ENCODE assay signal across 1 cellular context in the genomic region with DNA sequence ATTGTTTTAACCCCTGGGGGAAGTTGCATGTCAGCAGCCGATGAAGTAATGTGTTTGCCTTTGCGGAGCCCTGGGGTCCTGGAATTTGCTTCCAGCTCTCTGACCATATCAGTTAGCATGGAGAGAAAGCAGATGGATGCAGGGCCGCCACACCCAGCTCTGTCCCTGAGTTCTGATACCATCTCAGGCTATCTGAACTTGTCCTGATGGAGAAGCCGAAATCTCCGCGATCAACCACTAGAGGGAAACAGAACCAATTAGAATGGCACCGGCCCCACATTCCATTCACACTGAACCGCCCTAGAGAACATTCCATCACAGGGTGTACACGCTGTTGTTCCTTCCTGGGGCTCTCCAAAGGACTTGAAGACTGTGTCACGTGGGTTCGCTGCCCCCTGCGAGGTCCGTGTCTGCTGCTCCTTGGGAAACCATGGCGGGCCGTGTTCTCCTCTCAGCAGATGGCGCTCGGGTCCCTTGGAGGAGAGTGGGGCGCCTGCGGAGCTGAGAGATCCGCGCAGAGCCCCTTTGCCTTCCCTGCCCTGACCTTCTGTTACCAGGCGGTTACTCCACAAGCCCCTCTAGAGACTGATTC.
TF ChIP-seq lines count a peak whose summit lies in the region.

No MANE protein-coding gene starts in this region.

TF ChIP-seq in HepG2, 621 proteins besides CTCF, POLR2A, EP300 and RAD21 (continued from another document and continues in another):
- TF ChIP-seq SATB2 (CRISPR knock-in tag; IDR thresholded peaks at IDR 0.05) (no peak), ZNF556 (CRISPR knock-in tag; IDR thresholded peaks at IDR 0.05; ENCODE audit: borderline replicate concordance) (0 out of 2 replicates have a peak, but pooled peaks have one; percentile 32), EED (CRISPR knock-in tag; IDR thresholded peaks at IDR 0.05) (peak; percentile 38; the same call in 1 of the 2 replicates), ZBTB1 (CRISPR knock-in tag; IDR thresholded peaks at IDR 0.05; ENCODE audit: borderline replicate concordance) (no peak), ATF1 (CRISPR knock-in tag; IDR thresholded peaks at IDR 0.05) (no peak), ATAD3A (CRISPR knock-in tag; IDR thresholded peaks at IDR 0.05) (no peak), ZNF431 (CRISPR knock-in tag; IDR thresholded peaks at IDR 0.05; ENCODE audit: borderline replicate concordance, low read depth) (no peak), ARID2 (CRISPR knock-in tag; IDR thresholded peaks at IDR 0.05; ENCODE audit: borderline replicate concordance) (no peak), RXRB (CRISPR knock-in tag; IDR thresholded peaks at IDR 0.05; ENCODE audit: borderline replicate concordance) (0 out of 2 replicates have a peak, but pooled peaks have one; percentile 13), ZZZ3 (CRISPR knock-in tag; IDR thresholded peaks at IDR 0.05; ENCODE audit: borderline replicate concordance) (no peak), ATF7 (IDR thresholded peaks at IDR 0.05) (no peak), ATF7 (CRISPR knock-in tag; IDR thresholded peaks at IDR 0.05) (no peak), CBX1 (IDR thresholded peaks at IDR 0.05; ENCODE audit: low read depth) (no peak), HNRNPL (IDR thresholded peaks at IDR 0.05; ENCODE audit: low read depth, low read length) (no peak), SMARCC2 (IDR thresholded peaks at IDR 0.05) (no peak), ZBTB10 (CRISPR knock-in tag; IDR thresholded peaks at IDR 0.05; ENCODE audit: borderline replicate concordance) (no peak), ZBTB38 (CRISPR knock-in tag; IDR thresholded peaks at IDR 0.05) (peak; percentile 54), CAMTA2 (CRISPR knock-in tag; IDR thresholded peaks at IDR 0.05; ENCODE audit: borderline replicate concordance) (no peak), HNRNPH1 (optimal IDR thresholded peaks at IDR 0.05; ENCODE audit: low read depth, low read length) (no peak), ZNF354B (CRISPR knock-in tag; IDR thresholded peaks at IDR 0.05) (no peak), ZNF816 (CRISPR knock-in tag; IDR thresholded peaks at IDR 0.05; ENCODE audit: borderline replicate concordance) (no peak), ZNF331 (CRISPR knock-in tag; IDR thresholded peaks at IDR 0.05) (no peak), KLF9 (CRISPR knock-in tag; IDR thresholded peaks at IDR 0.05; ENCODE audit: low read depth) (no peak), RERE (CRISPR knock-in tag; IDR thresholded peaks at IDR 0.05; ENCODE audit: low read depth) (no peak), ELF3 (CRISPR knock-in tag; IDR thresholded peaks at IDR 0.05) (peak; percentile 21; the same call in 1 of the 2 replicates), NFKB2 (CRISPR knock-in tag; IDR thresholded peaks at IDR 0.05; ENCODE audit: borderline replicate concordance) (no peak), NFE2L1 (CRISPR knock-in tag; IDR thresholded peaks at IDR 0.05; ENCODE audit: borderline replicate concordance) (no peak), ZNF12 (CRISPR knock-in tag; IDR thresholded peaks at IDR 0.05) (no peak), POGZ (CRISPR knock-in tag; IDR thresholded peaks at IDR 0.05) (no peak), PHF20 (CRISPR knock-in tag; IDR thresholded peaks at IDR 0.05) (no peak), ZNF75D (CRISPR knock-in tag; IDR thresholded peaks at IDR 0.05; ENCODE audit: borderline replicate concordance) (no peak), KDM6A (CRISPR knock-in tag; IDR thresholded peaks at IDR 0.05; ENCODE audit: low read depth) (no peak), YEATS4 (CRISPR knock-in tag; IDR thresholded peaks at IDR 0.05; ENCODE audit: borderline replicate concordance) (no peak), KAT7 (CRISPR knock-in tag; IDR thresholded peaks at IDR 0.05; ENCODE audit: borderline replicate concordance) (no peak), EZH2 (conservative IDR thresholded peaks at IDR 0.05; ENCODE audit: low read depth, low read length) (no peak), ZBTB3 (CRISPR knock-in tag; IDR thresholded peaks at IDR 0.05; ENCODE audit: borderline replicate concordance, low read depth) (no peak), PHF8 (CRISPR knock-in tag; IDR thresholded peaks at IDR 0.05) (no peak), HOXA3 (CRISPR knock-in tag; IDR thresholded peaks at IDR 0.05) (peak; percentile 48), ZNF652 (CRISPR knock-in tag; IDR thresholded peaks at IDR 0.05; ENCODE audit: borderline replicate concordance, low read depth) (no peak), ZNF441 (CRISPR knock-in tag; IDR thresholded peaks at IDR 0.05; ENCODE audit: borderline replicate concordance) (no peak), ZMYM4 (CRISPR knock-in tag; IDR thresholded peaks at IDR 0.05) (0 out of 2 replicates have a peak, but pooled peaks have one; percentile 20), ZNF674 (CRISPR knock-in tag; IDR thresholded peaks at IDR 0.05; ENCODE audit: low read depth) (no peak), TBX2 (CRISPR knock-in tag; IDR thresholded peaks at IDR 0.05; ENCODE audit: borderline replicate concordance) (peak; percentile 69), TBL1XR1 (IDR thresholded peaks at IDR 0.05; ENCODE audit: borderline replicate concordance, low read length, partially characterized antibody) (no peak), ZBTB37 (CRISPR knock-in tag; IDR thresholded peaks at IDR 0.05) (no peak), ZNF383 (CRISPR knock-in tag; IDR thresholded peaks at IDR 0.05; ENCODE audit: borderline replicate concordance) (no peak)
- TF ChIP-seq, protein P1, sequence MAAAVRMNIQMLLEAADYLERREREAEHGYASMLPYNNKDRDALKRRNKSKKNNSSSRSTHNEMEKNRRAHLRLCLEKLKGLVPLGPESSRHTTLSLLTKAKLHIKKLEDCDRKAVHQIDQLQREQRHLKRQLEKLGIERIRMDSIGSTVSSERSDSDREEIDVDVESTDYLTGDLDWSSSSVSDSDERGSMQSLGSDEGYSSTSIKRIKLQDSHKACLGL (CRISPR knock-in tag; IDR thresholded peaks at IDR 0.05) = no peak
- TF ChIP-seq, protein P2, sequence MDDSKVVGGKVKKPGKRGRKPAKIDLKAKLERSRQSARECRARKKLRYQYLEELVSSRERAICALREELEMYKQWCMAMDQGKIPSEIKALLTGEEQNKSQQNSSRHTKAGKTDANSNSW (CRISPR knock-in tag; IDR thresholded peaks at IDR 0.05; ENCODE audit: borderline replicate concordance) = no peak
- TF ChIP-seq, protein P3, sequence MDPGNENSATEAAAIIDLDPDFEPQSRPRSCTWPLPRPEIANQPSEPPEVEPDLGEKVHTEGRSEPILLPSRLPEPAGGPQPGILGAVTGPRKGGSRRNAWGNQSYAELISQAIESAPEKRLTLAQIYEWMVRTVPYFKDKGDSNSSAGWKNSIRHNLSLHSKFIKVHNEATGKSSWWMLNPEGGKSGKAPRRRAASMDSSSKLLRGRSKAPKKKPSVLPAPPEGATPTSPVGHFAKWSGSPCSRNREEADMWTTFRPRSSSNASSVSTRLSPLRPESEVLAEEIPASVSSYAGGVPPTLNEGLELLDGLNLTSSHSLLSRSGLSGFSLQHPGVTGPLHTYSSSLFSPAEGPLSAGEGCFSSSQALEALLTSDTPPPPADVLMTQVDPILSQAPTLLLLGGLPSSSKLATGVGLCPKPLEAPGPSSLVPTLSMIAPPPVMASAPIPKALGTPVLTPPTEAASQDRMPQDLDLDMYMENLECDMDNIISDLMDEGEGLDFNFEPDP (CRISPR knock-in tag; conservative IDR thresholded peaks at IDR 0.05) = no peak
- TF ChIP-seq, protein P4, sequence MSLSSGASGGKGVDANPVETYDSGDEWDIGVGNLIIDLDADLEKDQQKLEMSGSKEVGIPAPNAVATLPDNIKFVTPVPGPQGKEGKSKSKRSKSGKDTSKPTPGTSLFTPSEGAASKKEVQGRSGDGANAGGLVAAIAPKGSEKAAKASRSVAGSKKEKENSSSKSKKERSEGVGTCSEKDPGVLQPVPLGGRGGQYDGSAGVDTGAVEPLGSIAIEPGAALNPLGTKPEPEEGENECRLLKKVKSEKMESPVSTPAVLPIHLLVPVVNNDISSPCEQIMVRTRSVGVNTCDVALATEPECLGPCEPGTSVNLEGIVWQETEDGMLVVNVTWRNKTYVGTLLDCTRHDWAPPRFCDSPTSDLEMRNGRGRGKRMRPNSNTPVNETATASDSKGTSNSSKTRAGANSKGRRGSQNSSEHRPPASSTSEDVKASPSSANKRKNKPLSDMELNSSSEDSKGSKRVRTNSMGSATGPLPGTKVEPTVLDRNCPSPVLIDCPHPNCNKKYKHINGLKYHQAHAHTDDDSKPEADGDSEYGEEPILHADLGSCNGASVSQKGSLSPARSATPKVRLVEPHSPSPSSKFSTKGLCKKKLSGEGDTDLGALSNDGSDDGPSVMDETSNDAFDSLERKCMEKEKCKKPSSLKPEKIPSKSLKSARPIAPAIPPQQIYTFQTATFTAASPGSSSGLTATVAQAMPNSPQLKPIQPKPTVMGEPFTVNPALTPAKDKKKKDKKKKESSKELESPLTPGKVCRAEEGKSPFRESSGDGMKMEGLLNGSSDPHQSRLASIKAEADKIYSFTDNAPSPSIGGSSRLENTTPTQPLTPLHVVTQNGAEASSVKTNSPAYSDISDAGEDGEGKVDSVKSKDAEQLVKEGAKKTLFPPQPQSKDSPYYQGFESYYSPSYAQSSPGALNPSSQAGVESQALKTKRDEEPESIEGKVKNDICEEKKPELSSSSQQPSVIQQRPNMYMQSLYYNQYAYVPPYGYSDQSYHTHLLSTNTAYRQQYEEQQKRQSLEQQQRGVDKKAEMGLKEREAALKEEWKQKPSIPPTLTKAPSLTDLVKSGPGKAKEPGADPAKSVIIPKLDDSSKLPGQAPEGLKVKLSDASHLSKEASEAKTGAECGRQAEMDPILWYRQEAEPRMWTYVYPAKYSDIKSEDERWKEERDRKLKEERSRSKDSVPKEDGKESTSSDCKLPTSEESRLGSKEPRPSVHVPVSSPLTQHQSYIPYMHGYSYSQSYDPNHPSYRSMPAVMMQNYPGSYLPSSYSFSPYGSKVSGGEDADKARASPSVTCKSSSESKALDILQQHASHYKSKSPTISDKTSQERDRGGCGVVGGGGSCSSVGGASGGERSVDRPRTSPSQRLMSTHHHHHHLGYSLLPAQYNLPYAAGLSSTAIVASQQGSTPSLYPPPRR (CRISPR knock-in tag; IDR thresholded peaks at IDR 0.05; ENCODE audit: borderline replicate concordance) = no peak
- TF ChIP-seq, protein P5, sequence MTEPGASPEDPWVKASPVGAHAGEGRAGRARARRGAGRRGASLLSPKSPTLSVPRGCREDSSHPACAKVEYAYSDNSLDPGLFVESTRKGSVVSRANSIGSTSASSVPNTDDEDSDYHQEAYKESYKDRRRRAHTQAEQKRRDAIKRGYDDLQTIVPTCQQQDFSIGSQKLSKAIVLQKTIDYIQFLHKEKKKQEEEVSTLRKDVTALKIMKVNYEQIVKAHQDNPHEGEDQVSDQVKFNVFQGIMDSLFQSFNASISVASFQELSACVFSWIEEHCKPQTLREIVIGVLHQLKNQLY (CRISPR knock-in tag; IDR thresholded peaks at IDR 0.05) = no peak
